In genomic region chrX:114712466-114712865, GRCh38 we compare ENCODE assay signal across 10 cellular contexts.
"Had no signal": no experiment of that assay in that cellular context is flagged by ENCODE, and none has a peak within 500 bp of the region (broad histone marks: within the 10 kb centered on the region; RNA-seq: fewer than 3 reads in every experiment).

No MANE protein-coding gene starts in this region.

- H3K4me2 ChIP-seq: KMS-11 had no signal

- H3K36me3 ChIP-seq: HAP-1 had no signal

- H3K4me3 ChIP-seq: HAP-1 had no signal

- DNase-seq: GOT3, H7, HFFc6, Karpas-422, KBM-7 had no signal

- H3K4me1 ChIP-seq: HAP-1 had no signal

- ATAC-seq: HCT116, HepG2 had no signal

- H3K9me3 ChIP-seq: HAP-1 had no signal

- H3K9ac ChIP-seq: KMS-11 had no signal

- H3K27ac ChIP-seq: HL-60, KMS-11 had no signal
